24 cellular contexts compared by ENCODE assay signal in genomic region chr4:99136329-99136728, GRCh38. TPM values are rescaled to one million over a fixed set of nuclear protein-coding genes. Genes with fewer than 3 reads are reported as not detected.
DNase-seq lines count a peak whose midpoint lies in the region; ATAC-seq, FAIRE-seq and TF ChIP-seq lines count a peak whose summit lies in the region.
"Had no signal": no experiment of that assay in that cellular context is flagged by ENCODE, and none has a peak within 500 bp of the region (broad histone marks: within the 10 kb centered on the region; RNA-seq: fewer than 3 reads in every experiment).

No MANE protein-coding gene starts in this region.

- CTCF ChIA-PET in A549 (lab: Yijun Ruan, JAX) = no interaction called here
- CTCF ChIA-PET in K562 (lab: Yijun Ruan, JAX; ENCODE audit: low intra/inter-chr PET ratio) = no interaction called here

- POLR2A ChIA-PET in A549 (lab: Yijun Ruan, JAX) = no interaction called here
- POLR2A ChIA-PET in K562 (lab: Yijun Ruan, JAX) = no interaction called here

- in situ Hi-C loops in K562 (cut with MboI) (no loop called here), G401 (cut with HindIII; ENCODE audit: low sequenced_read_pairs) (no loop called here)

- intact Hi-C loops in K562 (cut with micrococcal nuclease) = no loop called here
- intact Hi-C loops in cardiac septum (cut with DNase I) = no loop called here

- H3K4me3 ChIP-seq in A549 = no peak overlapping the region
- H3K4me3 ChIP-seq in K562 = no peak overlapping the region
- no peak overlapping the region for H3K4me3 ChIP-seq in liver (ENCODE audit: low read depth in 1 of 3, low read length in 3 of 3)
- H3K4me3 ChIP-seq: BLaER1 treated with 17β-estradiol and CSF1 and Interleukin-3, amounts not matched to agents 10 nM and 100 nM; GM12878; HAP-1 had no signal

- no peaks in the 10 kb centered on the region for H3K79me2 ChIP-seq in K562 (ENCODE audit: control insufficient read depth, insufficient read depth, low read length)

- H2AFZ ChIP-seq in K562 (ENCODE audit: low read depth, low read length) = no peak overlapping the region

- ATAC-seq in A549 (no peak), K562 (no peak), GM19452 (IDR thresholded peaks at IDR 0.05; ENCODE audit: unreplicated experiment) (no peak)
- ATAC-seq: GM12878 had no signal

- H3K36me3 ChIP-seq in K562 (ENCODE audit: control insufficient read depth, insufficient read depth, low read length) = no peaks in the 10 kb centered on the region
- peaks cover 0 to 39% (median 10%) of the 10 kb centered on the region in 4 donors for H3K36me3 ChIP-seq in liver (ENCODE audit: control insufficient read depth in 4 of 4, insufficient read depth in 3 of 4, low read depth in 1 of 4, low read length in 3 of 4)
- H3K36me3 ChIP-seq: BE2C; BLaER1 treated with 17β-estradiol and CSF1 and Interleukin-3, amounts not matched to agents 10 nM and 100 nM; HAP-1 had no signal

- TF ChIP-seq RAD21 in A549 (conservative IDR thresholded peaks at IDR 0.05 in 1 of 2, IDR thresholded peaks at IDR 0.05 in 1 of 2) (no peak), K562 (CRISPR knock-in tag; conservative IDR thresholded peaks at IDR 0.05 in 1 of 2, IDR thresholded peaks at IDR 0.05 in 1 of 2) (no peak), liver (IDR thresholded peaks at IDR 0.05) (peak; percentile 11 to 25)

- no peak overlapping the region for H3K27ac ChIP-seq in A549
- no peak overlapping the region for H3K27ac ChIP-seq in K562 (ENCODE audit: extremely low read depth, low read depth, low read length)
- no peak overlapping the region for H3K27ac ChIP-seq in liver (ENCODE audit: low read depth in 1 of 2, low read length in 2 of 2)
- H3K27ac ChIP-seq: 22Rv1; BLaER1 treated with 17β-estradiol and CSF1 and Interleukin-3, amounts not matched to agents 10 nM and 100 nM had no signal

- FAIRE-seq in A549 (lab: Jason Lieb, UNC) (no peak), K562 (lab: Jason Lieb, UNC) (no peak)
- FAIRE-seq: A204.1, GM12878, GM19239, H54 had no signal

- H3K9me1 ChIP-seq in K562 (ENCODE audit: control insufficient read depth, insufficient read depth, low read length) = no peaks in the 10 kb centered on the region

- H3K9me3 ChIP-seq in A549 (no peaks in the 10 kb centered on the region), K562 (replicated peaks; ENCODE audit: control insufficient read depth, insufficient read depth, low read depth, low read length) (no peaks in the 10 kb centered on the region), liver (ENCODE audit: control insufficient read depth in 4 of 4, low read length in 3 of 4) (no peaks in the 10 kb centered on the region)
- H3K9me3 ChIP-seq: BE2C; BLaER1 treated with 17β-estradiol and CSF1 and Interleukin-3, amounts not matched to agents 10 nM and 100 nM; Caco-2; HAP-1 had no signal

- TF ChIP-seq CTCF in A549 (IDR thresholded peaks at IDR 0.05) = no peak
- TF ChIP-seq CTCF in K562 (IDR thresholded peaks at IDR 0.05 in 2 of 3, conservative IDR thresholded peaks at IDR 0.05 in 1 of 3; ENCODE audit: insufficient read depth in 2 of 3, low read depth in 1 of 3, low read length in 3 of 3) = no peak
- TF ChIP-seq CTCF in liver (IDR thresholded peaks at IDR 0.05; ENCODE audit: low read depth, low read length, missing input control) = no peak

- H3K4me1 ChIP-seq in A549 (no peaks in the 10 kb centered on the region), K562 (replicated peaks in 1 of 2; ENCODE audit: control insufficient read depth in 2 of 2, insufficient read depth in 2 of 2, low read length in 2 of 2) (no peaks in the 10 kb centered on the region), liver (ENCODE audit: control insufficient read depth in 4 of 4, insufficient read depth in 4 of 4, low read length in 3 of 4) (peaks cover 7 to 47% (median 14%) of the 10 kb centered on the region in 4 donors)
- H3K4me1 ChIP-seq: BE2C; BLaER1 treated with 17β-estradiol and CSF1 and Interleukin-3, amounts not matched to agents 10 nM and 100 nM; Caco-2; HAP-1 had no signal

- DNase-seq in A549 (ENCODE audit: low read depth in 1 of 2, low spot score in 1 of 2) (no peak), K562 (ENCODE audit: extremely low read depth in 1 of 4, low spot score in 3 of 4) (no peak), G401 (ENCODE audit: low spot score) (no peak), cardiac septum (ENCODE audit: low spot score) (no peak)
- DNase-seq: ACHN; AML-193; BE2C; Caco-2; CD4-positive, alpha-beta T cell; DMS153; DND-41; GDM1; GOT3; HFFc6 had no signal

- H4K20me1 ChIP-seq in K562 (replicated peaks; ENCODE audit: control insufficient read depth, insufficient read depth, low read length) = no peaks in the 10 kb centered on the region
- H4K20me1 ChIP-seq: BLaER1 treated with 17β-estradiol and CSF1 and Interleukin-3, amounts not matched to agents 10 nM and 100 nM had no signal

- H3K4me2 ChIP-seq in A549 (no peak overlapping the region), K562 (ENCODE audit: insufficient read depth, low read length) (no peak overlapping the region)
- H3K4me2 ChIP-seq: BLaER1 treated with 17β-estradiol and CSF1 and Interleukin-3, amounts not matched to agents 10 nM and 100 nM had no signal

- H3K9ac ChIP-seq in K562 (ENCODE audit: insufficient read depth in 1 of 2, low read depth in 2 of 2, low read length in 2 of 2) (no peak overlapping the region), liver (ENCODE audit: low read depth in 1 of 2, low read length in 2 of 2) (no peak overlapping the region)
- H3K9ac ChIP-seq: BLaER1 treated with 17β-estradiol and CSF1 and Interleukin-3, amounts not matched to agents 10 nM and 100 nM had no signal

- BruUV-seq in K562 (replicated peaks; lab: Mats Ljungman, UMichigan) = no TSS peak

- TF ChIP-seq EP300 in A549 (IDR thresholded peaks at IDR 0.05) (no peak), K562 (IDR thresholded peaks at IDR 0.05; ENCODE audit: low read length) (no peak)

- H3K27me3 ChIP-seq in K562 (ENCODE audit: control insufficient read depth in 2 of 2, insufficient read depth in 2 of 2, low read length in 2 of 2) = no peaks in the 10 kb centered on the region
- H3K27me3 ChIP-seq in liver (ENCODE audit: control insufficient read depth in 4 of 4, insufficient read depth in 4 of 4, low read length in 3 of 4) = no peaks in the 10 kb centered on the region
- H3K27me3 ChIP-seq: BE2C; BLaER1 treated with 17β-estradiol and CSF1 and Interleukin-3, amounts not matched to agents 10 nM and 100 nM had no signal

- TF ChIP-seq POLR2A in A549 (IDR thresholded peaks at IDR 0.05; ENCODE audit: low read length) (no peak), K562 (conservative IDR thresholded peaks at IDR 0.05) (no peak)

RNA-seq across cellular contexts. Expression of gene ADH4, which starts 7.8 kb away (rescaled TPM):
- 0.15 and 0.16 TPM in 2 replicates for polyA plus RNA-seq in A549 (2011; rRNA removed)
- polyA plus RNA-seq in A549 (2012; cell fraction: cytosol; rRNA removed) = not detected in 2 replicates
- polyA plus RNA-seq in A549 (2012; cell fraction: nucleus; rRNA removed) = not detected in 2 replicates
- polyA plus RNA-seq in A549 (2017; fragmentation: RNase III; extraction: RNeasy Plus Mini Kit Qiagen cat#74134 plus additional on column Dnase treatment) = not detected in 3 replicates
- 0.92 TPM in 1 of 2 replicates, not detected in the other for polyA minus RNA-seq in A549 (2011; rRNA and poly(A)+ RNA removed)
- total RNA-seq in K562 (2011; cell fraction: chromatin; rRNA removed; ENCODE audit: low replicate concordance) = not detected in 2 replicates
- not detected in 2 replicates for total RNA-seq in K562 (2011; cell fraction: nucleolus; rRNA removed)
- total RNA-seq in K562 (2011; cell fraction: nucleoplasm; rRNA removed) = not detected in 2 replicates
- total RNA-seq in K562 (2014; rRNA removed) = not detected in 2 replicates
- total RNA-seq in K562 (2014; rRNA removed; fragmentation: Illumina TruSeq; extraction: Trizol) = not detected in 2 replicates
- not detected in 2 replicates for total RNA-seq in K562 (2015; rRNA removed; fragmentation: Illumina TruSeq; extraction: Trizol)
- total RNA-seq in K562 (2021) = not detected in 2 replicates
- polyA plus RNA-seq in K562 (2011; rRNA removed) = not detected in 2 replicates
- not detected in 2 replicates for polyA plus RNA-seq in K562 (2011; cell fraction: cytosol; rRNA removed)
- polyA plus RNA-seq in K562 (2011; cell fraction: nucleus; rRNA removed) = not detected in 2 replicates
- not detected in 2 replicates for polyA plus RNA-seq in K562 (2012)
- polyA plus RNA-seq in K562 (2014; fragmentation: Illumina TruSeq; extraction: Trizol) = not detected in 2 replicates
- polyA plus RNA-seq in K562 (2014; fragmentation: Nextera tagmentation; extraction: Ambion mirVana) = not detected
- not detected in 2 replicates for polyA plus RNA-seq in K562 (2014; rRNA removed)
- not detected in 2 replicates for polyA minus RNA-seq in K562 (2011; rRNA and poly(A)+ RNA removed)
- polyA minus RNA-seq in K562 (2011; cell fraction: cytosol; rRNA and poly(A)+ RNA removed) = not detected in 2 replicates
- polyA minus RNA-seq in K562 (2011; cell fraction: nucleus; rRNA and poly(A)+ RNA removed) = not detected in 2 replicates
- 100 to 1,000 TPM in 1 of 2 donors, 10 to 100 TPM in 1; 31.1 to 363 TPM for total RNA-seq in liver
- 100 to 1,000 TPM in 1 of 2 donors, 10 to 100 TPM in 1; 71.4 to 221 TPM for polyA plus RNA-seq in liver
- total RNA-seq in G401 (2014; rRNA removed; shearing (Covaris generic)) = not detected in 2 replicates
- not detected for total RNA-seq in cardiac septum
- total RNA-seq: CD4-positive, alpha-beta T cell; GM12878; HFFc6 had no signal
- polyA plus RNA-seq: CD14-positive monocyte, GM12878 had no signal

RNA-seq across cellular contexts. Expression of gene ADH5, which starts 47.7 kb away (rescaled TPM):
- 134 and 152 TPM in 2 replicates for polyA plus RNA-seq in A549 (2011; rRNA removed)
- polyA plus RNA-seq in A549 (2012; cell fraction: cytosol; rRNA removed) = 63.5 and 67.7 TPM in 2 replicates
- 32.8 and 105 TPM in 2 replicates for polyA plus RNA-seq in A549 (2012; cell fraction: nucleus; rRNA removed)
- polyA plus RNA-seq in A549 (2017; fragmentation: RNase III; extraction: RNeasy Plus Mini Kit Qiagen cat#74134 plus additional on column Dnase treatment) = 118 to 124 TPM (median 120 TPM) in 3 replicates
- 59.0 and 77.4 TPM in 2 replicates for polyA minus RNA-seq in A549 (2011; rRNA and poly(A)+ RNA removed)
- 48.9 and 128 TPM in 2 replicates for total RNA-seq in K562 (2011; cell fraction: chromatin; rRNA removed; ENCODE audit: low replicate concordance)
- total RNA-seq in K562 (2011; cell fraction: nucleolus; rRNA removed) = 37.4 and 45.1 TPM in 2 replicates
- 74.9 and 99.7 TPM in 2 replicates for total RNA-seq in K562 (2011; cell fraction: nucleoplasm; rRNA removed)
- 115 and 127 TPM in 2 replicates for total RNA-seq in K562 (2014; rRNA removed)
- 225 and 246 TPM in 2 replicates for total RNA-seq in K562 (2014; rRNA removed; fragmentation: Illumina TruSeq; extraction: Trizol)
- 167 and 169 TPM in 2 replicates for total RNA-seq in K562 (2015; rRNA removed; fragmentation: Illumina TruSeq; extraction: Trizol)
- 200 and 205 TPM in 2 replicates for total RNA-seq in K562 (2021)
- 259 and 310 TPM in 2 replicates for polyA plus RNA-seq in K562 (2011; rRNA removed)
- 64.1 and 175 TPM in 2 replicates for polyA plus RNA-seq in K562 (2011; cell fraction: cytosol; rRNA removed)
- polyA plus RNA-seq in K562 (2011; cell fraction: nucleus; rRNA removed) = 45.4 and 85.0 TPM in 2 replicates
- polyA plus RNA-seq in K562 (2012) = 147 and 179 TPM in 2 replicates
- polyA plus RNA-seq in K562 (2014; fragmentation: Illumina TruSeq; extraction: Trizol) = 163 and 179 TPM in 2 replicates
- 100 to 1,000 TPM; 227 to 295 TPM for polyA plus RNA-seq in K562 (2014; fragmentation: Nextera tagmentation; extraction: Ambion mirVana)
- 192 and 195 TPM in 2 replicates for polyA plus RNA-seq in K562 (2014; rRNA removed)
- polyA minus RNA-seq in K562 (2011; rRNA and poly(A)+ RNA removed) = 259 and 261 TPM in 2 replicates
- 56.6 and 76.9 TPM in 2 replicates for polyA minus RNA-seq in K562 (2011; cell fraction: cytosol; rRNA and poly(A)+ RNA removed)
- 38.1 and 68.4 TPM in 2 replicates for polyA minus RNA-seq in K562 (2011; cell fraction: nucleus; rRNA and poly(A)+ RNA removed)
- total RNA-seq in liver = 100 to 1,000 TPM; 113 to 127 TPM
- 100 to 1,000 TPM in 1 of 2 donors, 10 to 100 TPM in 1; 90.4 to 190 TPM for polyA plus RNA-seq in liver
- 160 and 267 TPM in 2 replicates for total RNA-seq in G401 (2014; rRNA removed; shearing (Covaris generic))
- total RNA-seq in cardiac septum = 132 TPM

Comparison
In these comparisons a context has a peak if more than half of its experiments do, and no peak if none do; other contexts are left out.
1. RNA of gene ADH4, which starts 7.8 kb away (total RNA-seq): 31.1 to 363 TPM in liver; not detected in cardiac septum (single experiment), not detected in K562 and not detected in G401; every median in the first group is over 10 times any median in the second.
2. Of the 35 proteins assayed by ChIP-seq in both K562 and A549: peak only in K562: none; only in A549: MAFK; in both: none; in neither: 34.